In genomic region chr10:6124666-6125065, GRCh38 we compare ENCODE assay signal across 11 cellular contexts. TPM values are rescaled to one million over a fixed set of nuclear protein-coding genes. Genes with fewer than 3 reads are reported as not detected.
DNase-seq lines count a peak whose midpoint lies in the region; ATAC-seq and TF ChIP-seq lines count a peak whose summit lies in the region.
"Had no signal": no experiment of that assay in that cellular context is flagged by ENCODE, and none has a peak within 500 bp of the region (broad histone marks: within the 10 kb centered on the region; RNA-seq: fewer than 3 reads in every experiment).

No MANE protein-coding gene starts in this region.

- peaks cover under 1% of the 10 kb centered on the region for H3K27me3 Mint-ChIP-seq in brain

- H3K9me3 Mint-ChIP-seq in brain = no peaks in the 10 kb centered on the region

- H3K36me3 Mint-ChIP-seq in brain = no peaks in the 10 kb centered on the region

- peak; percentile 28 for DNase-seq in EH (ENCODE audit: low read depth)
- peak; percentile 31 to 65 for DNase-seq in hippocampal formation (lab: John Stamatoyannopoulos, UW)
- DNase-seq in sciatic nerve (ENCODE audit: low spot score) = no peak
- DNase-seq in NCI-H2107 (lab: John Stamatoyannopoulos, UW) = no peak
- DNase-seq: cortex of kidney, NCI-H1436 treated with DMSO at 0.1 percent for 48 hours, PC-3 had no signal

- H3K27ac Mint-ChIP-seq in brain = peak overlapping the region in 4 of 5 experiments; percentile 19 to 85 (median 72)

- TF ChIP-seq CTCF in brain (conservative IDR thresholded peaks at IDR 0.05) = no peak

- intact Hi-C loops in sciatic nerve (cut with DNase I) = no loop called here

- peak overlapping the region in 1 of 5 experiments; percentile 14 for H3K4me3 Mint-ChIP-seq in brain

- H3K4me1 Mint-ChIP-seq in brain = peaks cover 57% of the 10 kb centered on the region

- ATAC-seq in sciatic nerve (peak; percentile 69), HG02840 (IDR thresholded peaks at IDR 0.05; ENCODE audit: low FRiP score, unreplicated experiment) (no peak), GM19023 (IDR thresholded peaks at IDR 0.05; ENCODE audit: unreplicated experiment) (no peak), HG02852 (IDR thresholded peaks at IDR 0.05; ENCODE audit: unreplicated experiment) (no peak)
- ATAC-seq: PC-3 had no signal

RNA-seq across cellular contexts. Expression of gene RBM17, which starts 35.8 kb away (rescaled TPM):
- 83.5 TPM for polyA plus RNA-seq in brain (ENCODE audit: insufficient read depth, low read depth, low replicate concordance)
- total RNA-seq in sciatic nerve = 95.0 TPM

Comparison
In these comparisons a context has a peak if more than half of its experiments do, and no peak if none do; other contexts are left out.
1. DNase-seq: peak in EH (single experiment) and hippocampal formation (2 of 2); none in sciatic nerve (single experiment) and NCI-H2107 (single experiment).